Comparison of ENCODE assay signal across 8 cellular contexts in genomic region chr2:222305510-222306392, GRCh38. TPM values are rescaled to one million over a fixed set of nuclear protein-coding genes. Genes with fewer than 3 reads are reported as not detected.
DNase-seq lines count a peak whose midpoint lies in the region; ATAC-seq and TF ChIP-seq lines count a peak whose summit lies in the region.

No MANE protein-coding gene starts in this region.

- no peaks in the 10 kb centered on the region for H3K9me2 ChIP-seq in GM23248 (ENCODE audit: insufficient read depth)

- H3K27ac ChIP-seq in CD8-positive, alpha-beta memory T cell (ENCODE audit: low read depth, low read length), result no peak overlapping the region
- H3K27ac ChIP-seq in GM23248 (no peak overlapping the region), right atrium auricular region (no peak overlapping the region)

- H3K36me3 Mint-ChIP-seq in CD8-positive, alpha-beta memory T cell, result peaks cover 0 to 2% (median 0%) of the 10 kb centered on the region in 3 donors
- no peaks in the 10 kb centered on the region for H3K36me3 Mint-ChIP-seq in WTC11

- ATAC-seq in WTC11, result peak; percentile 1; the same call in 1 of the 2 replicates
- no peak for ATAC-seq in HG03196 (IDR thresholded peaks at IDR 0.05; ENCODE audit: unreplicated experiment)
- ATAC-seq in GM19467 (IDR thresholded peaks at IDR 0.05; ENCODE audit: unreplicated experiment), result no peak

- H3K4me1 ChIP-seq in CD8-positive, alpha-beta memory T cell (ENCODE audit: insufficient read depth, low read length), result peaks cover 7% of the 10 kb centered on the region
- no peaks in the 10 kb centered on the region for H3K4me1 ChIP-seq in GM23248 (ENCODE audit: insufficient read depth)
- peaks cover 0 to 42% of the 10 kb centered on the region in 2 donors for H3K4me1 ChIP-seq in right atrium auricular region

- no peak for DNase-seq in CD8-positive, alpha-beta memory T cell
- peak; percentile 37 for DNase-seq in GM23248
- DNase-seq in WTC11 (ENCODE audit: low spot score), result no peak
- DNase-seq in right atrium auricular region (ENCODE audit: low spot score), result no peak
- no peak for DNase-seq in skeletal muscle cell (ENCODE audit: low read depth)
- DNase-seq in GM19238 (ENCODE audit: insufficient read length, low spot score), result no peak

- H3K9me3 ChIP-seq in CD8-positive, alpha-beta memory T cell (ENCODE audit: low read length), result no peaks in the 10 kb centered on the region
- H3K9me3 ChIP-seq in GM23248 (ENCODE audit: low read depth) (no peaks in the 10 kb centered on the region), right atrium auricular region (no peaks in the 10 kb centered on the region)

- peaks cover 89 to 97% of the 10 kb centered on the region in 2 donors for H3K27me3 Mint-ChIP-seq in CD8-positive, alpha-beta memory T cell
- H3K27me3 Mint-ChIP-seq in WTC11 (ENCODE audit: low read depth), result peaks cover 100% of the 10 kb centered on the region

- in situ Hi-C loops in GM23248 (cut with MboI), result no loop called here

- H3K36me3 ChIP-seq in CD8-positive, alpha-beta memory T cell (ENCODE audit: insufficient read depth, low read length), result no peaks in the 10 kb centered on the region
- H3K36me3 ChIP-seq in GM23248 (ENCODE audit: low read depth) (no peaks in the 10 kb centered on the region), right atrium auricular region (no peaks in the 10 kb centered on the region)

- H3K4me2 ChIP-seq in GM23248 (ENCODE audit: unreplicated experiment), result peak overlapping the region; percentile 81

- TF ChIP-seq CTCF in WTC11 (IDR thresholded peaks at IDR 0.05) (no peak), right atrium auricular region (IDR thresholded peaks at IDR 0.05) (no peak)

- no peak overlapping the region for H3K9ac ChIP-seq in GM23248

- H2AFZ ChIP-seq in GM23248, result peak overlapping the region; percentile 67

- no peaks in the 10 kb centered on the region for H4K20me1 ChIP-seq in GM23248 (ENCODE audit: insufficient read depth)

- H3K4me3 ChIP-seq in CD8-positive, alpha-beta memory T cell (ENCODE audit: low read length), result peak overlapping the region; percentile 15
- H3K4me3 ChIP-seq in GM23248 (peak overlapping the region; percentile 72), right atrium auricular region (peak overlapping the region; percentile 31 to 51), skeletal muscle cell (ENCODE audit: low read depth, low read length) (peak overlapping the region; percentile 48)

- peak overlapping the region; percentile 66 to 90 (median 80) for H3K4me3 Mint-ChIP-seq in CD8-positive, alpha-beta memory T cell
- H3K4me3 Mint-ChIP-seq in WTC11, result peak overlapping the region; percentile 35

- H3F3A ChIP-seq in GM23248 (ENCODE audit: insufficient read depth), result no peaks in the 10 kb centered on the region

- H3K4me1 Mint-ChIP-seq in CD8-positive, alpha-beta memory T cell, result peaks cover 24 to 50% (median 48%) of the 10 kb centered on the region in 3 donors
- peaks cover 70% of the 10 kb centered on the region for H3K4me1 Mint-ChIP-seq in WTC11

- POLR2A ChIA-PET in CD8-positive, alpha-beta memory T cell (lab: Charles Lee), result no interaction called here
- POLR2A ChIA-PET in WTC11 (lab: Charles Lee), result no interaction called here

- peaks cover 0 to 28% (median 19%) of the 10 kb centered on the region in 5 donors for H3K9me3 Mint-ChIP-seq in CD8-positive, alpha-beta memory T cell
- no peaks in the 10 kb centered on the region for H3K9me3 Mint-ChIP-seq in WTC11

- no peak overlapping the region for H3K27ac Mint-ChIP-seq in CD8-positive, alpha-beta memory T cell
- no peak overlapping the region for H3K27ac Mint-ChIP-seq in WTC11

- no peaks in the 10 kb centered on the region for H3K79me2 ChIP-seq in GM23248 (ENCODE audit: insufficient read depth)

- peaks cover 81% of the 10 kb centered on the region for H3K27me3 ChIP-seq in CD8-positive, alpha-beta memory T cell (ENCODE audit: insufficient read depth, low read length, poor library complexity, severe bottlenecking)
- H3K27me3 ChIP-seq in GM23248 (replicated peaks; ENCODE audit: insufficient read depth) (peaks cover 100% of the 10 kb centered on the region), right atrium auricular region (peaks cover 55 to 72% of the 10 kb centered on the region in 2 donors)

- 3 to 4% methylated on average over 51 to 66 of the region's 66 CpGs for WGBS in GM23248 (ENCODE audit: low coverage in 1 of 2, low lambda C conversion rate in 2 of 2, missing lambda C conversion rate in 2 of 2), 2 experiments

- CTCF ChIA-PET in CD8-positive, alpha-beta memory T cell (lab: Charles Lee), result no interaction called here
- CTCF ChIA-PET in WTC11 (lab: Charles Lee), result no interaction called here

TF ChIP-seq in WTC11, 78 proteins besides CTCF, POLR2A, EP300 and RAD21:
- TF ChIP-seq ZNF416 (CRISPR knock-in tag; IDR thresholded peaks at IDR 0.05), result no peak
- TF ChIP-seq E2F5 (CRISPR knock-in tag; IDR thresholded peaks at IDR 0.05), result no peak
- no peak for TF ChIP-seq FOXJ3 (CRISPR knock-in tag; IDR thresholded peaks at IDR 0.05; ENCODE audit: borderline replicate concordance)
- no peak for TF ChIP-seq KAT7 (CRISPR knock-in tag; IDR thresholded peaks at IDR 0.05; ENCODE audit: borderline replicate concordance)
- TF ChIP-seq CREB1 (CRISPR knock-in tag; IDR thresholded peaks at IDR 0.05), result no peak
- TF ChIP-seq MLX (CRISPR knock-in tag; IDR thresholded peaks at IDR 0.05), result no peak
- TF ChIP-seq ZNF423 (CRISPR knock-in tag; IDR thresholded peaks at IDR 0.05), result no peak
- TF ChIP-seq FOXP1 (CRISPR knock-in tag; IDR thresholded peaks at IDR 0.05; ENCODE audit: borderline replicate concordance), result no peak
- no peak for TF ChIP-seq ZNF281 (CRISPR knock-in tag; IDR thresholded peaks at IDR 0.05)
- no peak for TF ChIP-seq JUN (CRISPR knock-in tag; IDR thresholded peaks at IDR 0.05)

RNA-seq across cellular contexts. Expression of gene PAX3, which starts 7.0 kb away (rescaled TPM):
- total RNA-seq in CD8-positive, alpha-beta memory T cell, result not detected
- not detected for polyA plus RNA-seq in CD8-positive, alpha-beta memory T cell
- not detected in 2 replicates for total RNA-seq in GM23248 (2014; rRNA removed; shearing (Covaris generic))
- polyA plus RNA-seq in GM23248 (2016; fragmentation: Nextera tagmentation; extraction: Ambion mirVana), result not detected in 2 replicates
- total RNA-seq in WTC11 (2021) (not detected in 3 replicates), right atrium auricular region (1 to 10 TPM in 1 of 2 donors, under 1 TPM in 1; 0.24 to 1.7 TPM)

Comparison
In these comparisons a context has a peak if more than half of its experiments do, and no peak if none do; other contexts are left out.
1. H3K4me3 ChIP-seq: peak in every context shown above with its lines; median percentile 72 in GM23248; 48 in skeletal muscle cell; 41 in right atrium auricular region; 15 in CD8-positive, alpha-beta memory T cell.